1 cellular context compared by ENCODE assay signal in genomic region chr10:110528998-110529524, GRCh38.
TF ChIP-seq lines count a peak whose summit lies in the region.

No MANE protein-coding gene starts in this region.

TF ChIP-seq in HEK293, 187 proteins besides CTCF, POLR2A, EP300 and RAD21:
- TF ChIP-seq PATZ1 (tag by site-specific recombination; IDR thresholded peaks at IDR 0.05) (peak; percentile 70), WT1 (tag by site-specific recombination; IDR thresholded peaks at IDR 0.05) (peak; percentile 24; the same call in 1 of the 2 replicates), ZNF24 (tag by site-specific recombination; IDR thresholded peaks at IDR 0.05) (0 out of 2 replicates have a peak, but pooled peaks have one; percentile 40), ZNF366 (tag by site-specific recombination; conservative IDR thresholded peaks at IDR 0.05) (peak; percentile 44; the same call in 1 of the 2 replicates), EGR2 (tag by site-specific recombination; IDR thresholded peaks at IDR 0.05; ENCODE audit: low read depth) (peak; percentile 56; the same call in 1 of the 2 replicates), ZNF398 (tag by site-specific recombination; IDR thresholded peaks at IDR 0.05) (peak; percentile 52; the same call in 1 of the 2 replicates), OSR2 (tag by site-specific recombination; IDR thresholded peaks at IDR 0.05) (0 out of 2 replicates have a peak, but pooled peaks have one; percentile 7), ZFHX2 (tag by site-specific recombination; conservative IDR thresholded peaks at IDR 0.05) (peak; percentile 44), ATF2 (tag by site-specific recombination; IDR thresholded peaks at IDR 0.05; ENCODE audit: low read depth) (peak; percentile 23; the same call in 1 of the 2 replicates)
TF ChIP-seq in HEK293: peak in this region for 9; not testable (repeated sequence) for 178.
